Comparison of ENCODE assay signal across 8 cellular contexts in the genomic region with DNA sequence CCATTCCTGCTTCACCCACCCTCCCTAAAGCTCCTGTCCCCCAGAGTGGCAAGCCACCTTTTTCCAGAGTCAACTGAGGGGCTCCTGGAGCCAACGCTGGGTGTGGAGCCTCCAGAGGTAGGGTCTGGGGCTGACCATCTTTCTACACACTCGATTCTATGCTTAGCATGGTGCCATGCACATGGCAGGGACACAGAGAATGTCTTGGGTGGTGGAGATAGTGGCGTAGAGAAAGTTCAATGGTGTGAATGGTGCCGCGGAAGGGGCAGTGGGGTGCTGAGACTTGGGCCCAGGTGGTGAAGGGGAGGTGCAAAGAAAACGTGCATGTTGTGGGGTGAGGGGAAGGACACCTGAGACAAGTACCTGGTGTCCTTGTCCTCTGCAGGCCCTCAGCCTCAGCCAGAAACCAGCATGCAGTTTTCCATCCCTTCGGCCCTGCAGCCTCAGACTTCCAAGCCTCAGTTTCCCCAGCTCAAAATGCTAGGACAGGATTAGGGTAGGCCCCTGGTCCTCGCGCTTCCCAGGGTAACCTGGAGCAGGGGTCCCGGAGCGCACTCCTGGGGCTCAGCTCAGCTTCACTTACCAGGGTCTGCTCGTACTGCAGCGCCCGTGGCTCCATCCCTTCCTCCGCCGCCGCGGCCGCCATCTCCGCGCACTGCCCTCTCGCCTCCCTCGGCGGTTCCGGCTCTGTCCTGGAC.
DNase-seq lines count a peak whose midpoint lies in the region; TF ChIP-seq lines count a peak whose summit lies in the region.

No MANE protein-coding gene starts in this region.

- H3K36me3 Mint-ChIP-seq in dendritic cell treated with granulocyte-macrophage colony-stimulating factor and Interleukin-4, amounts not matched to agents 40 ng/mL and 50 ng/mL, for 4 days (ENCODE audit: low read depth), result peaks cover 30% of the 10 kb centered on the region
- H3K36me3 Mint-ChIP-seq in nephron (ENCODE audit: low read depth), result peaks cover 20% of the 10 kb centered on the region

- peaks cover 23% of the 10 kb centered on the region for H3K4me1 ChIP-seq in Loucy (ENCODE audit: insufficient read depth, low read length, poor library complexity, severe bottlenecking)

- peaks cover 37% of the 10 kb centered on the region for H3K4me1 Mint-ChIP-seq in dendritic cell treated with granulocyte-macrophage colony-stimulating factor and Interleukin-4, amounts not matched to agents 40 ng/mL and 50 ng/mL, for 4 days (ENCODE audit: low read depth)
- peaks cover 29% of the 10 kb centered on the region for H3K4me1 Mint-ChIP-seq in nephron

- DNase-seq in NCI-H146 (lab: John Stamatoyannopoulos, UW) (peak; percentile 43), NCI-H146 treated with DMSO at 0.1 percent for 48 hours (lab: John Stamatoyannopoulos, UW; ENCODE audit: unreplicated experiment) (no peak), GM13977 (ENCODE audit: low spot score) (no peak), HK-2 (ENCODE audit: unreplicated experiment) (no peak), NOMO-1 (lab: John Stamatoyannopoulos, UW; ENCODE audit: unreplicated experiment in 2 of 2) (no peak)

- in situ Hi-C loops in GM13977 (cut with MboI; ENCODE audit: low pct_unique_long_range_greater_than_20kb, low sequenced_read_pairs, unreplicated experiment), result no loop called here

- H3K4me3 ChIP-seq in Loucy (ENCODE audit: low read length, poor library complexity, severe bottlenecking), result peak overlapping the region; percentile 85

- H3K4me2 ChIP-seq in Loucy (ENCODE audit: low read depth, low read length, poor library complexity, severe bottlenecking), result peak overlapping the region; percentile 86

- intact Hi-C loops in dendritic cell treated with granulocyte-macrophage colony-stimulating factor and Interleukin-4, amounts not matched to agents 40 ng/mL and 50 ng/mL, for 4 days (cut with micrococcal nuclease), result no loop called here

- H3K36me3 ChIP-seq in Loucy (ENCODE audit: insufficient read depth, low read length), result no peaks in the 10 kb centered on the region

- H3K9me3 Mint-ChIP-seq in dendritic cell treated with granulocyte-macrophage colony-stimulating factor and Interleukin-4, amounts not matched to agents 40 ng/mL and 50 ng/mL, for 4 days, result no peaks in the 10 kb centered on the region
- no peaks in the 10 kb centered on the region for H3K9me3 Mint-ChIP-seq in nephron

- H3K4me3 Mint-ChIP-seq in dendritic cell treated with granulocyte-macrophage colony-stimulating factor and Interleukin-4, amounts not matched to agents 40 ng/mL and 50 ng/mL, for 4 days, result peak overlapping the region; percentile 86
- peak overlapping the region; percentile 86 to 96 (median 93) for H3K4me3 Mint-ChIP-seq in nephron

- H3K79me2 ChIP-seq in Loucy (ENCODE audit: insufficient read depth, low read length), result peaks cover 40% of the 10 kb centered on the region

- no peaks in the 10 kb centered on the region for H3K27me3 ChIP-seq in Loucy (ENCODE audit: insufficient read depth, low read length, poor library complexity, severe bottlenecking)

- H4K20me1 ChIP-seq in Loucy (ENCODE audit: insufficient read depth, low read length, poor library complexity, severe bottlenecking), result peaks cover 15% of the 10 kb centered on the region

- peaks cover 21% of the 10 kb centered on the region for H3K27me3 Mint-ChIP-seq in dendritic cell treated with granulocyte-macrophage colony-stimulating factor and Interleukin-4, amounts not matched to agents 40 ng/mL and 50 ng/mL, for 4 days
- H3K27me3 Mint-ChIP-seq in nephron (ENCODE audit: low read depth), result no peaks in the 10 kb centered on the region

- peak overlapping the region; percentile 68 for H3K9ac ChIP-seq in Loucy (ENCODE audit: low read depth, low read length, poor library complexity, severe bottlenecking)

- H3K9me3 ChIP-seq in Loucy (ENCODE audit: insufficient read depth, low read depth, low read length), result no peaks in the 10 kb centered on the region

- H3K9me2 ChIP-seq in Loucy (replicated peaks; ENCODE audit: low read depth, low read length), result no peaks in the 10 kb centered on the region

- H2AFZ ChIP-seq in Loucy (ENCODE audit: low read length), result peak overlapping the region; percentile 75

- TF ChIP-seq CTCF in Loucy (conservative IDR thresholded peaks at IDR 0.05; ENCODE audit: low read length), result no peak
- TF ChIP-seq CTCF in nephron (IDR thresholded peaks at IDR 0.05; ENCODE audit: unreplicated experiment in 3 of 3), result no peak
- no peak for TF ChIP-seq CTCF in GM13977 (IDR thresholded peaks at IDR 0.05; ENCODE audit: extremely low read depth, insufficient read depth, missing control alignments)

- no peaks in the 10 kb centered on the region for H3F3A ChIP-seq in Loucy (ENCODE audit: low read depth)

- peak overlapping the region; percentile 1 for H3K27ac Mint-ChIP-seq in dendritic cell treated with granulocyte-macrophage colony-stimulating factor and Interleukin-4, amounts not matched to agents 40 ng/mL and 50 ng/mL, for 4 days
- peak overlapping the region; percentile 79 to 91 (median 88) for H3K27ac Mint-ChIP-seq in nephron
